In the genomic region with DNA sequence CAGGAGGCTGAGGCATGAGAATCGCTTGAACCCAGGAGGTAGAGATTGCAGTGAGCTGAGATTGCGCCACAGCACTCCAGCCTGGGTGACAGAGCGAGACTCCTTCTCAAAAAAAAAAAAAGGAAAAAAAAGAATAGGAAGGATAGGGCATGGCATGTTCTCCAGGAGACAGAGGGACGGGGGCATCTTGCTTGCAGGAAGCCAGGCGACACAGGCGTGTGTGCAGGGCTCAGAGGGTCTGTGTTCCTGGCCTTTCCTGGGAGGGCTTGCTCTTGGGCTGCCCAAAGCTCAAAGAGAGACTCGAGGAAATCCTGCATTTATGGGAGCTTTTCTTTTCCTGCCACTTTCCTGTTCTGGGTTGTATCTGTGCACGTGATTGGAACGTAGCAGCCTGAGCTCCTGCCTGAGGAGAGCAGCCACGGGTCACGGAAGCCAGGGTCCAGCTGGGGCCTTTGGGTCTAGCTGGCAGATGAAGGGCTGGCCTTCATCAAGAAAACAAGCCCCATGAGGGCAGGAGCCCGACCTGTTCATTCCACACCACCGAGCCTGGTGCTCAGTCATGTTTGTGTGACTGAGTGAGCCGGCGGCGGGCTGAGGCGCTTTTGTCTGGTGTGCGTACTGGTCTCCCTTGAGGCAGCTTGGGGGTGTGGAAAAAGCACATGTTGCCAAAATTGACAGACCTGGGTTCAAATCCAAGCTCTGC, we compare ENCODE assay signal across 1 cellular context.
TF ChIP-seq lines count a peak whose summit lies in the region.

No MANE protein-coding gene starts in this region.

TF ChIP-seq in GM23338, 12 proteins besides CTCF, POLR2A, EP300 and RAD21 (continued from another document):
- TF ChIP-seq REST (IDR thresholded peaks at IDR 0.05; ENCODE audit: unreplicated experiment) (no peak), JUNB (IDR thresholded peaks at IDR 0.05; ENCODE audit: unreplicated experiment) (no peak)
